ENCODE assay signal across 22 cellular contexts in genomic region chr2:48983556-48983955, GRCh38.
DNase-seq lines count a peak whose midpoint lies in the region; ATAC-seq, FAIRE-seq and TF ChIP-seq lines count a peak whose summit lies in the region.
"Had no signal": no experiment of that assay in that cellular context is flagged by ENCODE, and none has a peak within 500 bp of the region (broad histone marks: within the 10 kb centered on the region; RNA-seq: fewer than 3 reads in every experiment).

No MANE protein-coding gene starts in this region.

- H3K36me3 ChIP-seq in bronchial epithelial cell (ENCODE audit: control insufficient read depth, insufficient read depth, low read length) = no peaks in the 10 kb centered on the region
- H3K36me3 ChIP-seq in parathyroid adenoma (ENCODE audit: control insufficient read depth, insufficient read depth, low read length) = no peaks in the 10 kb centered on the region
- no peaks in the 10 kb centered on the region for H3K36me3 ChIP-seq in spleen

- H3K9me3 ChIP-seq in parathyroid adenoma (ENCODE audit: control insufficient read depth, low read length) = no peaks in the 10 kb centered on the region
- H3K9me3 ChIP-seq in spleen = no peaks in the 10 kb centered on the region

- TF ChIP-seq POLR2A in GM12891 (IDR thresholded peaks at IDR 0.05; ENCODE audit: low read depth, low read length) (no peak), spleen (IDR thresholded peaks at IDR 0.05) (no peak)

- intact Hi-C loops in spleen (cut with DNase I; ENCODE audit: low total_unique reads) = no loop called here

- H3K9me3 Mint-ChIP-seq in stimulated activated memory B cell treated with anti-CD40 and anti-IgM and Interleukin-4, amounts not matched to agents 10 μg/mL and 1 μg/mL and 100 μg/mL, for 72 hours = peaks cover 2% of the 10 kb centered on the region

- peak overlapping the region; percentile 60 for H2AFZ ChIP-seq in parathyroid adenoma

- no peak overlapping the region for H3K9ac ChIP-seq in parathyroid adenoma

- H3K27ac ChIP-seq in parathyroid adenoma (no peak overlapping the region), spleen (no peak overlapping the region)
- H3K27ac ChIP-seq: HL-60 had no signal

- H3K4me3 Mint-ChIP-seq in stimulated activated memory B cell treated with anti-CD40 and anti-IgM and Interleukin-4, amounts not matched to agents 10 μg/mL and 1 μg/mL and 100 μg/mL, for 72 hours = no peak overlapping the region
- H3K4me3 Mint-ChIP-seq: B cell; CD4-positive, CD25-positive, alpha-beta regulatory T cell; CD8-positive, alpha-beta memory T cell; HFFc6 had no signal

- DNase-seq in GM12891 (ENCODE audit: insufficient read length, low spot score) (no peak), bronchial epithelial cell (ENCODE audit: low read depth) (no peak), middle frontal gyrus (ENCODE audit: extremely low spot score, low spot score) (no peak), UCSD-AML1 (lab: John Stamatoyannopoulos, UW; ENCODE audit: unreplicated experiment) (no peak), spleen (no peak)
- DNase-seq: C1 segment of cervical spinal cord; CD4-positive, CD25-positive, alpha-beta regulatory T cell; CD8-positive, alpha-beta memory T cell; COR-L47; DMS 273 treated with DMSO at 0.1 percent for 48 hours; DMS53; DND-41; EL; GOT3; H7; HFFc6 had no signal

- ATAC-seq in stimulated activated memory B cell treated with anti-CD40 and anti-IgM and Interleukin-4, amounts not matched to agents 10 μg/mL and 1 μg/mL and 100 μg/mL, for 72 hours = peak; percentile 27
- ATAC-seq: HCT116 had no signal

- H3K4me3 ChIP-seq in bronchial epithelial cell (ENCODE audit: low read depth, low read length) = no peak overlapping the region
- no peak overlapping the region for H3K4me3 ChIP-seq in parathyroid adenoma (ENCODE audit: low read depth, low read length)
- H3K4me3 ChIP-seq in spleen = no peak overlapping the region

- no peak overlapping the region for H3K27ac Mint-ChIP-seq in stimulated activated memory B cell treated with anti-CD40 and anti-IgM and Interleukin-4, amounts not matched to agents 10 μg/mL and 1 μg/mL and 100 μg/mL, for 72 hours
- H3K27ac Mint-ChIP-seq: B cell; CD4-positive, CD25-positive, alpha-beta regulatory T cell; CD8-positive, alpha-beta memory T cell; HFFc6 had no signal

- H3K4me1 ChIP-seq in parathyroid adenoma (peaks cover 8% of the 10 kb centered on the region), spleen (no peaks in the 10 kb centered on the region)

- no peak overlapping the region for H3K4me2 ChIP-seq in parathyroid adenoma (ENCODE audit: low read length)

- H3K27me3 ChIP-seq in bronchial epithelial cell (ENCODE audit: control insufficient read depth, insufficient read depth, low read length) (no peaks in the 10 kb centered on the region), parathyroid adenoma (ENCODE audit: control insufficient read depth, insufficient read depth, low read length) (no peaks in the 10 kb centered on the region), spleen (replicated peaks in 1 of 7) (no peaks in the 10 kb centered on the region)

- WGBS in spleen, 5 donors = 79 to 100% (median 90%) methylated on average over 1 of the region's 1 CpG

- no peaks in the 10 kb centered on the region for H3K79me2 ChIP-seq in parathyroid adenoma

- FAIRE-seq in GM12891 (lab: Jason Lieb, UNC) (peak; percentile 79), bronchial epithelial cell (lab: Jason Lieb, UNC) (peak; percentile 55)
- FAIRE-seq: GM12892 had no signal

- H3K4me1 Mint-ChIP-seq in stimulated activated memory B cell treated with anti-CD40 and anti-IgM and Interleukin-4, amounts not matched to agents 10 μg/mL and 1 μg/mL and 100 μg/mL, for 72 hours = no peaks in the 10 kb centered on the region
- H3K4me1 Mint-ChIP-seq: CD4-positive, CD25-positive, alpha-beta regulatory T cell; CD8-positive, alpha-beta memory T cell had no signal

- no peak for TF ChIP-seq CTCF in bronchial epithelial cell (IDR thresholded peaks at IDR 0.05; ENCODE audit: insufficient read depth, low read length, severe bottlenecking)
- no peak for TF ChIP-seq CTCF in parathyroid adenoma (IDR thresholded peaks at IDR 0.05)
- no peak for TF ChIP-seq CTCF in spleen (IDR thresholded peaks at IDR 0.05 in 8 of 11, conservative IDR thresholded peaks at IDR 0.05 in 3 of 11)

- H3K27me3 Mint-ChIP-seq in stimulated activated memory B cell treated with anti-CD40 and anti-IgM and Interleukin-4, amounts not matched to agents 10 μg/mL and 1 μg/mL and 100 μg/mL, for 72 hours = no peaks in the 10 kb centered on the region
- H3K27me3 Mint-ChIP-seq: B cell; CD4-positive, CD25-positive, alpha-beta regulatory T cell; CD8-positive, alpha-beta memory T cell had no signal

- H3K36me3 Mint-ChIP-seq in stimulated activated memory B cell treated with anti-CD40 and anti-IgM and Interleukin-4, amounts not matched to agents 10 μg/mL and 1 μg/mL and 100 μg/mL, for 72 hours = no peaks in the 10 kb centered on the region
- H3K36me3 Mint-ChIP-seq: CD4-positive, CD25-positive, alpha-beta regulatory T cell; CD8-positive, alpha-beta memory T cell had no signal

TF ChIP-seq in GM12891, 5 proteins besides CTCF, POLR2A, EP300 and RAD21:
- TF ChIP-seq SPI1 (IDR thresholded peaks at IDR 0.05; ENCODE audit: low read depth, low read length) (no peak), TAF1 (IDR thresholded peaks at IDR 0.05; ENCODE audit: low read depth, low read length) (no peak), POU2F2 (IDR thresholded peaks at IDR 0.05; ENCODE audit: low read depth, low read length) (no peak), PAX5 (IDR thresholded peaks at IDR 0.05; ENCODE audit: insufficient read depth, low read length, severe bottlenecking) (no peak), POLR2AphosphoS5 (IDR thresholded peaks at IDR 0.05; ENCODE audit: low read depth, low read length) (no peak)
TF ChIP-seq in GM12891: peak in this region for 0.
